ENCODE assay signal across 3 cellular contexts in the genomic region with DNA sequence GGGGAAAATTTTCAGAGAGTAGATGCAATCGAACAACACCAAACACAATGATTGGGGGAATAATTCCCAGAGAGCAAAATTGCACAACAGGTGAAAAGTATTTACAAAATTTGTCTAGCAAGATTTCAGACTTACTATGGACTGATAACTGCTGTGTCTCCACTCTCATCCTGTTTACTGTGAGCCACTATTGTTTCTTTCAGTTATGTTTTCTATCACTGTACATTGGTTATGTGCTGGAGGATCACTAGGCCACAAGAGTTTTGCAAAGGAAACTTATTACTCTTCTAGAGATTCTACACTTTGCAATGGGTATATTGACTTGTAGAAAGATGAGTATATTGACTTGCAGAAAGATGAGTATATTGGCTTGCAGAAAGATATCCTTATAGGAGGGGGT.
"Had no signal": no experiment of that assay in that cellular context is flagged by ENCODE, and none has a peak within 500 bp of the region (broad histone marks: within the 10 kb centered on the region; RNA-seq: fewer than 3 reads in every experiment).

No MANE protein-coding gene starts in this region.

- H3K4me3 ChIP-seq: GM12878 had no signal

- DNase-seq: GDM1, GF-D8 had no signal

- ATAC-seq: GM12878 had no signal
